In the genomic region with DNA sequence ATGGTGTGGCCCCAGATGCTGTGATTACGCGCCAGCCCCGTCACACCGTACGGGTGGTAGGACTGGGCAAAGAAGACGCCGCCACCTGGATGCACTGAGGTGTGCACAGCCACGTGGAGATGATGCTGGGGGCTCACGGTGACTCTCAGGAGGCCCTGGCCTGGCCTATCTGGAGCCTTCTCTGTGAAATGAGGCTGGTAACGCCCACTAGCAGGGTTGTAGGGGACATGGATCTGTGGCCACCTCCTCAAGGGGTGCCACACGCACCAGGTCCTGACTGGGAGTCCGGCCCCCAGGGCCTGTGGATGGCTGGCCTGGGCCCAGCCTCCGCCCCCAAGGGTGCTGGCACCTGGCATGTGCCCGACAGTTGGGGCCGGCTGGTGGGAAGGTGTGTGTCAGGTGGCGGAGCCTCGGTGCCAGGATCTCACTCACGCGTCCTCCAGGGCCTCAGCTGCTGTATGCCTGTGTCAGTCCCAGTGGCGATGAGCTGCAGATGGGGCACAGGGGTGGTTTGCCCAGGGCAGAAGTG, we compare ENCODE assay signal across 14 cellular contexts. TPM values are rescaled to one million over a fixed set of nuclear protein-coding genes. Genes with fewer than 3 reads are reported as not detected.
DNase-seq lines count a peak whose midpoint lies in the region; ATAC-seq and TF ChIP-seq lines count a peak whose summit lies in the region.
"Had no signal": no experiment of that assay in that cellular context is flagged by ENCODE, and none has a peak within 500 bp of the region (broad histone marks: within the 10 kb centered on the region; RNA-seq: fewer than 3 reads in every experiment).

No MANE protein-coding gene starts in this region.

- CTCF ChIA-PET in CD8-positive, alpha-beta T cell (lab: Charles Lee): no interaction called here
- CTCF ChIA-PET in PC-9 (lab: Charles Lee): no interaction called here

- peaks cover 21% of the 10 kb centered on the region for H3K4me1 Mint-ChIP-seq in CD8-positive, alpha-beta T cell (ENCODE audit: low read depth)

- no peak overlapping the region for H3K27ac ChIP-seq in CD8-positive, alpha-beta T cell (ENCODE audit: low read depth, low read length)
- H3K27ac ChIP-seq in OCI-LY3 (ENCODE audit: low read length) (peak overlapping the region; percentile 58), right lobe of liver (no peak overlapping the region), PC-9 (no peak overlapping the region)
- no peak overlapping the region for H3K27ac ChIP-seq in effector memory CD4-positive, alpha-beta T cell (ENCODE audit: insufficient read depth, low read length, poor library complexity, severe bottlenecking)
- H3K27ac ChIP-seq: vagina had no signal

- no peaks in the 10 kb centered on the region for H3K9me3 ChIP-seq in CD8-positive, alpha-beta T cell (ENCODE audit: low read length)
- H3K9me3 ChIP-seq in OCI-LY3 (ENCODE audit: insufficient read depth, low read length) (no peaks in the 10 kb centered on the region), right lobe of liver (no peaks in the 10 kb centered on the region), PC-9 (ENCODE audit: insufficient read depth, low read depth) (no peaks in the 10 kb centered on the region)
- H3K9me3 ChIP-seq in effector memory CD4-positive, alpha-beta T cell (ENCODE audit: control insufficient read depth, low read length): no peaks in the 10 kb centered on the region
- H3K9me3 ChIP-seq: vagina had no signal

- H3K36me3 ChIP-seq in CD8-positive, alpha-beta T cell (ENCODE audit: insufficient read depth, low read length): no peaks in the 10 kb centered on the region
- H3K36me3 ChIP-seq in OCI-LY3 (replicated peaks; ENCODE audit: low read depth, low read length): peaks cover 44% of the 10 kb centered on the region
- no peaks in the 10 kb centered on the region for H3K36me3 ChIP-seq in right lobe of liver
- no peaks in the 10 kb centered on the region for H3K36me3 ChIP-seq in effector memory CD4-positive, alpha-beta T cell (ENCODE audit: control insufficient read depth, insufficient read depth, low read length)
- no peaks in the 10 kb centered on the region for H3K36me3 ChIP-seq in PC-9 (ENCODE audit: low read depth)
- H3K36me3 ChIP-seq: vagina had no signal

- no peak for TF ChIP-seq POLR2A in right lobe of liver (IDR thresholded peaks at IDR 0.05)

- peak; percentile 8 for ATAC-seq in CD8-positive, alpha-beta T cell
- ATAC-seq in GM21423 (IDR thresholded peaks at IDR 0.05; ENCODE audit: unreplicated experiment): peak; percentile 17
- ATAC-seq in right lobe of liver: peak in 3 of 4 donors; percentile 8 to 48 (median 36)

- H3K9ac ChIP-seq in OCI-LY3 (ENCODE audit: low read length): peak overlapping the region; percentile 22; the same call in 1 of the 2 replicates

- H3K4me1 ChIP-seq in CD8-positive, alpha-beta T cell (ENCODE audit: insufficient read depth, low read length): peaks cover 15% of the 10 kb centered on the region
- peaks cover 85% of the 10 kb centered on the region for H3K4me1 ChIP-seq in OCI-LY3 (ENCODE audit: low read length)
- H3K4me1 ChIP-seq in right lobe of liver: peaks cover 3 to 67% (median 30%) of the 10 kb centered on the region in 4 donors
- peaks cover 23% of the 10 kb centered on the region for H3K4me1 ChIP-seq in effector memory CD4-positive, alpha-beta T cell (ENCODE audit: control insufficient read depth, insufficient read depth, low read length, poor library complexity, severe bottlenecking)
- H3K4me1 ChIP-seq in PC-9 (replicated peaks; ENCODE audit: insufficient read depth): peaks cover 25% of the 10 kb centered on the region

- H3K36me3 Mint-ChIP-seq in CD8-positive, alpha-beta T cell: no peaks in the 10 kb centered on the region
- H3K36me3 Mint-ChIP-seq: immature natural killer cell had no signal

- POLR2A ChIA-PET in CD8-positive, alpha-beta T cell (lab: Charles Lee): no interaction called here
- POLR2A ChIA-PET in PC-9 (lab: Charles Lee; ENCODE audit: unreplicated experiment): no interaction called here

- peaks cover 99% of the 10 kb centered on the region for H3K79me2 ChIP-seq in OCI-LY3 (ENCODE audit: low read length)
- H3K79me2 ChIP-seq in PC-9 (ENCODE audit: low read depth): no peaks in the 10 kb centered on the region

- H3K4me2 ChIP-seq in OCI-LY3 (ENCODE audit: low read length) (peak overlapping the region; percentile 63), PC-9 (no peak overlapping the region)

- DNase-seq in CD8-positive, alpha-beta T cell: no peak
- DNase-seq in right lobe of liver (peak in 2 of 3 donors; percentile 68 to 69), PC-9 (no peak), SHP77 (lab: John Stamatoyannopoulos, UW) (no peak)
- DNase-seq in effector memory CD4-positive, alpha-beta T cell: no peak
- DNase-seq in activated CD4-positive, alpha-beta T cell treated with anti-CD3 and anti-CD28 coated beads for 1 hour: no peak
- DNase-seq: activated CD4-positive, alpha-beta T cell treated with anti-CD3 and anti-CD28 coated beads, Interleukin-2, amount 10 ng/mL, durations not matched to agents 24 days and 14 days; activated gamma-delta T cell; CD4-positive, alpha-beta T cell; immature natural killer cell; NCI-H524 had no signal

- H2AFZ ChIP-seq in OCI-LY3 (ENCODE audit: low read depth, low read length) (no peak overlapping the region), PC-9 (no peak overlapping the region)

- no peak overlapping the region for H3K4me3 ChIP-seq in CD8-positive, alpha-beta T cell (ENCODE audit: low read depth, low read length)
- H3K4me3 ChIP-seq in OCI-LY3 (ENCODE audit: low read length) (peak overlapping the region; percentile 11; the same call in 1 of the 2 replicates), right lobe of liver (no peak overlapping the region), PC-9 (no peak overlapping the region)
- no peak overlapping the region for H3K4me3 ChIP-seq in effector memory CD4-positive, alpha-beta T cell (ENCODE audit: insufficient read depth, low read depth, low read length, poor library complexity, severe bottlenecking)
- H3K4me3 ChIP-seq: vagina had no signal

- peaks cover 4% of the 10 kb centered on the region for H3K27me3 Mint-ChIP-seq in CD8-positive, alpha-beta T cell (ENCODE audit: low read depth)

- intact Hi-C loops in CD8-positive, alpha-beta T cell (cut with DNase I, micrococcal nuclease): loop anchor here in 1 of 2 experiments (10.0 kb wide), 1 partner anchor 885 kb away; no protein-coding TSS in a partner anchor
- intact Hi-C loops in right lobe of liver (cut with DNase I): no loop called here
- intact Hi-C loops in PC-9 (cut with micrococcal nuclease; ENCODE audit: unreplicated experiment): loop anchor here (10.0 kb wide), 1 partner anchor 105 kb away; no protein-coding TSS in a partner anchor

- no peaks in the 10 kb centered on the region for H3K9me3 Mint-ChIP-seq in CD8-positive, alpha-beta T cell
- H3K9me3 Mint-ChIP-seq: activated CD4-positive, alpha-beta T cell treated with anti-CD3 and anti-CD28 coated beads, Interleukin-2, amount 10 ng/mL, durations not matched to agents 24 days and 14 days; CD4-positive, alpha-beta T cell; immature natural killer cell had no signal

- H3F3A ChIP-seq in PC-9 (ENCODE audit: insufficient read depth, low read depth): peaks cover 5% of the 10 kb centered on the region; the same call in 1 of the 2 replicates

- no peak overlapping the region for H3K4me3 Mint-ChIP-seq in CD8-positive, alpha-beta T cell
- H3K4me3 Mint-ChIP-seq: CD4-positive, alpha-beta T cell; immature natural killer cell had no signal

- no peak overlapping the region for H3K27ac Mint-ChIP-seq in CD8-positive, alpha-beta T cell
- H3K27ac Mint-ChIP-seq: CD4-positive, alpha-beta T cell had no signal

- BruUV-seq in PC-9 (replicated peaks; lab: Mats Ljungman, UMichigan): no TSS peak

- TF ChIP-seq CTCF in CD8-positive, alpha-beta T cell (IDR thresholded peaks at IDR 0.05): no peak
- TF ChIP-seq CTCF in OCI-LY3 (IDR thresholded peaks at IDR 0.05; ENCODE audit: low read depth, low read length): peak; percentile 23
- no peak for TF ChIP-seq CTCF in right lobe of liver (IDR thresholded peaks at IDR 0.05)
- no peak for TF ChIP-seq CTCF in PC-9 (conservative IDR thresholded peaks at IDR 0.05)

- H4K20me1 ChIP-seq in OCI-LY3 (ENCODE audit: insufficient read depth, low read length): peaks cover 98% of the 10 kb centered on the region
- no peaks in the 10 kb centered on the region for H4K20me1 ChIP-seq in PC-9 (ENCODE audit: insufficient read depth)

- no peaks in the 10 kb centered on the region for H3K9me2 ChIP-seq in PC-9 (ENCODE audit: insufficient read depth)

- H3K27me3 ChIP-seq in CD8-positive, alpha-beta T cell (ENCODE audit: insufficient read depth, low read length): no peaks in the 10 kb centered on the region
- H3K27me3 ChIP-seq in OCI-LY3 (ENCODE audit: low read depth, low read length) (no peaks in the 10 kb centered on the region), right lobe of liver (no peaks in the 10 kb centered on the region), PC-9 (ENCODE audit: insufficient read depth, low read depth) (no peaks in the 10 kb centered on the region)
- no peaks in the 10 kb centered on the region for H3K27me3 ChIP-seq in effector memory CD4-positive, alpha-beta T cell (replicated peaks; ENCODE audit: control insufficient read depth, insufficient read depth, low read length, poor library complexity, severe bottlenecking)
- H3K27me3 ChIP-seq: vagina had no signal

- WGBS in right lobe of liver (ENCODE audit: insufficient coverage, low coverage, low lambda C conversion rate, missing lambda C conversion rate): 53% methylated on average over 9 of the region's 20 CpGs

RNA-seq across cellular contexts. Expression of a gene that starts 32.4 kb away (rescaled TPM):
- 1 to 10 TPM; 2.0 to 2.5 TPM for total RNA-seq in CD8-positive, alpha-beta T cell
- 100 to 1,000 TPM in 1 of 6 experiments, 10 to 100 TPM in 5; 61.6 to 128 (median 67.5) TPM for total RNA-seq in right lobe of liver
- total RNA-seq in PC-9 (2021): 48.1 and 57.9 TPM in 2 replicates

Comparison
In these comparisons a context has a peak if more than half of its experiments do, and no peak if none do; other contexts are left out.
1. DNase-seq: peak in right lobe of liver (2 of 3); none in CD8-positive, alpha-beta T cell (0 of 7), effector memory CD4-positive, alpha-beta T cell (0 of 3), PC-9 (0 of 2), activated CD4-positive, alpha-beta T cell treated with anti-CD3 and anti-CD28 coated beads for 1 hour (single experiment) and SHP77 (0 of 2).
2. RNA of a gene that starts 32.4 kb away (total RNA-seq): 61.6 to 128 TPM in right lobe of liver and 48.1 to 57.9 TPM in PC-9; 2.0 to 2.5 TPM in CD8-positive, alpha-beta T cell; every median in the first group is over 10 times any median in the second.
3. Peak in every context shown above with its lines, with median percentiles within 50 percentile points of each other: ATAC-seq.